11 cellular contexts compared by ENCODE assay signal in genomic region chr11:63914896-63915681, GRCh38. TPM values are rescaled to one million over a fixed set of nuclear protein-coding genes. Genes with fewer than 3 reads are reported as not detected.
DNase-seq lines count a peak whose midpoint lies in the region; ATAC-seq, FAIRE-seq and TF ChIP-seq lines count a peak whose summit lies in the region.
"Had no signal": no experiment of that assay in that cellular context is flagged by ENCODE, and none has a peak within 500 bp of the region (broad histone marks: within the 10 kb centered on the region; RNA-seq: fewer than 3 reads in every experiment).

No MANE protein-coding gene starts in this region.

- H3K4me3 Mint-ChIP-seq in effector memory CD8-positive, alpha-beta T cell: peak overlapping the region; percentile 20 to 86
- H3K4me3 Mint-ChIP-seq in neural crest cell: peak overlapping the region; percentile 86

- H3K4me1 ChIP-seq in HUES48 (ENCODE audit: control insufficient read depth, insufficient read depth, low read length): peaks cover 32% of the 10 kb centered on the region

- FAIRE-seq in GM19239 (lab: Jason Lieb, UNC): no peak

- no peak for ATAC-seq in effector memory CD8-positive, alpha-beta T cell (replicated peaks)
- ATAC-seq in GM21529 (IDR thresholded peaks at IDR 0.05; ENCODE audit: unreplicated experiment) (no peak), GM19328 (IDR thresholded peaks at IDR 0.05; ENCODE audit: unreplicated experiment) (no peak)
- ATAC-seq: Right ventricle myocardium inferior had no signal

- no peak for TF ChIP-seq CTCF in neural crest cell (conservative IDR thresholded peaks at IDR 0.05)

- no peaks in the 10 kb centered on the region for H3K27me3 Mint-ChIP-seq in effector memory CD8-positive, alpha-beta T cell
- peaks cover 17% of the 10 kb centered on the region for H3K27me3 Mint-ChIP-seq in neural crest cell (ENCODE audit: low read depth)

- H3K27ac ChIP-seq in HUES48 (ENCODE audit: low read depth, low read length): no peak overlapping the region

- H3K27me3 ChIP-seq in HUES48 (ENCODE audit: control insufficient read depth, insufficient read depth, low read length): no peaks in the 10 kb centered on the region

- H3K36me3 Mint-ChIP-seq in effector memory CD8-positive, alpha-beta T cell (ENCODE audit: insufficient read depth): peaks cover 2% of the 10 kb centered on the region
- peaks cover 5% of the 10 kb centered on the region for H3K36me3 Mint-ChIP-seq in neural crest cell (ENCODE audit: low read depth)

- H3K4me3 ChIP-seq in HUES48 (ENCODE audit: low read depth, low read length): peak overlapping the region; percentile 79

- H3K27ac Mint-ChIP-seq in effector memory CD8-positive, alpha-beta T cell: no peak overlapping the region
- peak overlapping the region; percentile 78 for H3K27ac Mint-ChIP-seq in neural crest cell (ENCODE audit: unreplicated experiment)

- peaks cover 11 to 23% of the 10 kb centered on the region in 2 donors for H3K4me1 Mint-ChIP-seq in effector memory CD8-positive, alpha-beta T cell (ENCODE audit: low read depth in 2 of 2)
- peaks cover 42% of the 10 kb centered on the region for H3K4me1 Mint-ChIP-seq in neural crest cell

- no peaks in the 10 kb centered on the region for H3K9me3 Mint-ChIP-seq in effector memory CD8-positive, alpha-beta T cell
- no peaks in the 10 kb centered on the region for H3K9me3 Mint-ChIP-seq in neural crest cell

- H3K9ac ChIP-seq in HUES48 (ENCODE audit: low read depth, low read length): no peak overlapping the region

- DNase-seq in NCI-H82 (lab: John Stamatoyannopoulos, UW) (peak; percentile 50), NCI-H82 treated with DMSO at 0.1 percent for 48 hours (lab: John Stamatoyannopoulos, UW; ENCODE audit: unreplicated experiment) (no peak), neural crest cell (ENCODE audit: low read depth, low spot score) (no peak), GM19239 (ENCODE audit: insufficient read length, low spot score) (no peak)
- DNase-seq in effector memory CD8-positive, alpha-beta T cell: no peak
- DNase-seq: activated CD4-positive, alpha-beta T cell treated with anti-CD3 and anti-CD28 coated beads for 1 hour; activated naive CD4-positive, alpha-beta T cell treated with Interleukin-2 at 50 U/mL for 16 hours had no signal

- no peaks in the 10 kb centered on the region for H3K9me3 ChIP-seq in HUES48 (ENCODE audit: control insufficient read depth, insufficient read depth, low read length)

- peaks cover 29% of the 10 kb centered on the region for H3K36me3 ChIP-seq in HUES48 (ENCODE audit: control insufficient read depth, insufficient read depth, low read length)

RNA-seq across cellular contexts. Expression of gene RCOR2, which starts 1.9 kb away (rescaled TPM):
- total RNA-seq in neural crest cell: 107 and 108 TPM in 2 replicates

RNA-seq across cellular contexts. Expression of gene NAA40, which starts 23.7 kb away (rescaled TPM):
- 64.5 and 71.2 TPM in 2 replicates for total RNA-seq in neural crest cell

RNA-seq across cellular contexts. Expression of gene COX8A, which starts 59.3 kb away (rescaled TPM):
- total RNA-seq in neural crest cell: 349 and 389 TPM in 2 replicates
